In the genomic region with DNA sequence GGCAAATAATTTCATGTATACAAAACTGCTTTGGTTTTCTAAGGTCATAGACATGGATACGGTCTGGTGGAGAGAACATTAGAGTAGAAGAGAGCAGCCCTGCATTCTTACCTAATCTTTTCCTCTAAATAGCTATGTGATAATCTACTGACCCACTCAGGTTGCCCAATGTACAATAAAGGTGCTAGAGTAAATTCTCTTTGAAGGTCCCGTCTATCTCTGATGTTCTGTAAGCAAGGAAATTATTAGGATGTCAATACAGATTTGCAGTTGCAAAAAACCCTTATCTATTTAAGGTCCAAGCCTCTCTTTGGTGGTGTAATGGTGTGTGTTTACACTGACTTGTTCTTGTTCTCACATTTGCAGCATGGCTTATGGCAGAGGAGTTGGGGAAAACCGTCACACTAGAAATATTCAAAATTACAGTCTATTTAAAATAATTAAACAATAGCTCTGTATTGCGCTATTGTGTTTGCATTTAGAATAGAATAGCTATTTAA, we compare ENCODE assay signal across 1 cellular context.
TF ChIP-seq lines count a peak whose summit lies in the region.

No MANE protein-coding gene starts in this region.

TF ChIP-seq in HepG2, 621 proteins besides CTCF, POLR2A, EP300 and RAD21 (continued from another document and continues in another):
- TF ChIP-seq ZNF142 (CRISPR knock-in tag; IDR thresholded peaks at IDR 0.05), result no peak
- TF ChIP-seq ZFP1 (CRISPR knock-in tag; IDR thresholded peaks at IDR 0.05), result peak; percentile 93
- peak; percentile 91 for TF ChIP-seq ZNF12 (CRISPR knock-in tag; IDR thresholded peaks at IDR 0.05)
- peak; percentile 72; the same call in 1 of the 2 replicates for TF ChIP-seq ZNF784 (CRISPR knock-in tag; IDR thresholded peaks at IDR 0.05; ENCODE audit: borderline replicate concordance)
- TF ChIP-seq IRX3 (CRISPR knock-in tag; IDR thresholded peaks at IDR 0.05; ENCODE audit: borderline replicate concordance, low read depth), result no peak
- peak; percentile 92 for TF ChIP-seq FOSL2 (CRISPR knock-in tag; IDR thresholded peaks at IDR 0.05)
- TF ChIP-seq ZNF367 (CRISPR knock-in tag; IDR thresholded peaks at IDR 0.05; ENCODE audit: borderline replicate concordance), result no peak
- TF ChIP-seq, protein P1, sequence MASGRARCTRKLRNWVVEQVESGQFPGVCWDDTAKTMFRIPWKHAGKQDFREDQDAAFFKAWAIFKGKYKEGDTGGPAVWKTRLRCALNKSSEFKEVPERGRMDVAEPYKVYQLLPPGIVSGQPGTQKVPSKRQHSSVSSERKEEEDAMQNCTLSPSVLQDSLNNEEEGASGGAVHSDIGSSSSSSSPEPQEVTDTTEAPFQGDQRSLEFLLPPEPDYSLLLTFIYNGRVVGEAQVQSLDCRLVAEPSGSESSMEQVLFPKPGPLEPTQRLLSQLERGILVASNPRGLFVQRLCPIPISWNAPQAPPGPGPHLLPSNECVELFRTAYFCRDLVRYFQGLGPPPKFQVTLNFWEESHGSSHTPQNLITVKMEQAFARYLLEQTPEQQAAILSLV (CRISPR knock-in tag; IDR thresholded peaks at IDR 0.05; ENCODE audit: borderline replicate concordance), result no peak
- peak; percentile 99 for TF ChIP-seq PITX1 (CRISPR knock-in tag; IDR thresholded peaks at IDR 0.05)
- TF ChIP-seq MTF2 (CRISPR knock-in tag; IDR thresholded peaks at IDR 0.05; ENCODE audit: borderline replicate concordance), result no peak
- peak; percentile 91 for TF ChIP-seq ZNF205 (CRISPR knock-in tag; IDR thresholded peaks at IDR 0.05)
- TF ChIP-seq, protein P2, sequence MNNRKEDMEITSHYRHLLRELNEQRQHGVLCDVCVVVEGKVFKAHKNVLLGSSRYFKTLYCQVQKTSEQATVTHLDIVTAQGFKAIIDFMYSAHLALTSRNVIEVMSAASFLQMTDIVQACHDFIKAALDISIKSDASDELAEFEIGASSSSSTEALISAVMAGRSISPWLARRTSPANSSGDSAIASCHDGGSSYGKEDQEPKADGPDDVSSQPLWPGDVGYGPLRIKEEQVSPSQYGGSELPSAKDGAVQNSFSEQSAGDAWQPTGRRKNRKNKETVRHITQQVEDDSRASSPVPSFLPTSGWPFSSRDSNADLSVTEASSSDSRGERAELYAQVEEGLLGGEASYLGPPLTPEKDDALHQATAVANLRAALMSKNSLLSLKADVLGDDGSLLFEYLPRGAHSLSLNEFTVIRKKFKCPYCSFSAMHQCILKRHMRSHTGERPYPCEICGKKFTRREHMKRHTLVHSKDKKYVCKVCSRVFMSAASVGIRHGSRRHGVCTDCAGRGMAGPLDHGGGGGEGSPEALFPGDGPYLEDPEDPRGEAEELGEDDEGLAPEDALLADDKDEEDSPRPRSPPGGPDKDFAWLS (CRISPR knock-in tag; IDR thresholded peaks at IDR 0.05; ENCODE audit: borderline replicate concordance), result peak; percentile 80; the same call in 1 of the 2 replicates
- TF ChIP-seq ZMYM4 (CRISPR knock-in tag; IDR thresholded peaks at IDR 0.05), result peak; percentile 94
- TF ChIP-seq IKZF1 (IDR thresholded peaks at IDR 0.05), result no peak
- TF ChIP-seq ELF3 (CRISPR knock-in tag; IDR thresholded peaks at IDR 0.05), result peak; percentile 95
- TF ChIP-seq NPAS2 (CRISPR knock-in tag; IDR thresholded peaks at IDR 0.05; ENCODE audit: borderline replicate concordance), result no peak
- TF ChIP-seq SP4 (CRISPR knock-in tag; IDR thresholded peaks at IDR 0.05), result no peak; the same call in 1 of the 2 replicates
- TF ChIP-seq RAD51 (IDR thresholded peaks at IDR 0.05; ENCODE audit: borderline replicate concordance), result no peak
- no peak for TF ChIP-seq NFE2L2 (IDR thresholded peaks at IDR 0.05; ENCODE audit: low read length)
- TF ChIP-seq HBP1 (CRISPR knock-in tag; IDR thresholded peaks at IDR 0.05; ENCODE audit: low read depth), result peak; percentile 67; the same call in 1 of the 2 replicates
- no peak for TF ChIP-seq RFX5 (IDR thresholded peaks at IDR 0.05; ENCODE audit: low read depth, low read length)
- peak; percentile 99 for TF ChIP-seq MEF2D (CRISPR knock-in tag; IDR thresholded peaks at IDR 0.05)
- peak; percentile 96 for TF ChIP-seq ETV5 (CRISPR knock-in tag; IDR thresholded peaks at IDR 0.05; ENCODE audit: borderline replicate concordance)
- TF ChIP-seq REXO4 (CRISPR knock-in tag; IDR thresholded peaks at IDR 0.05; ENCODE audit: borderline replicate concordance), result no peak
- no peak for TF ChIP-seq ZNF790 (CRISPR knock-in tag; IDR thresholded peaks at IDR 0.05; ENCODE audit: borderline replicate concordance)
- peak; percentile 95 for TF ChIP-seq ZBTB43 (CRISPR knock-in tag; conservative IDR thresholded peaks at IDR 0.05)
- no peak for TF ChIP-seq ZFP82 (CRISPR knock-in tag; IDR thresholded peaks at IDR 0.05; ENCODE audit: borderline replicate concordance)
- TF ChIP-seq ZNF34 (CRISPR knock-in tag; IDR thresholded peaks at IDR 0.05; ENCODE audit: borderline replicate concordance), result peak; percentile 91; the same call in 1 of the 2 replicates
- TF ChIP-seq, protein P3, sequence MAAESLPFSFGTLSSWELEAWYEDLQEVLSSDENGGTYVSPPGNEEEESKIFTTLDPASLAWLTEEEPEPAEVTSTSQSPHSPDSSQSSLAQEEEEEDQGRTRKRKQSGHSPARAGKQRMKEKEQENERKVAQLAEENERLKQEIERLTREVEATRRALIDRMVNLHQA (CRISPR knock-in tag; IDR thresholded peaks at IDR 0.05), result peak; percentile 71; the same call in 1 of the 2 replicates
- TF ChIP-seq YEATS2 (CRISPR knock-in tag; IDR thresholded peaks at IDR 0.05; ENCODE audit: borderline replicate concordance), result no peak; the same call in 1 of the 2 replicates
- peak; percentile 88 for TF ChIP-seq ZMAT3 (CRISPR knock-in tag; conservative IDR thresholded peaks at IDR 0.05)
- no peak for TF ChIP-seq ZBTB2 (CRISPR knock-in tag; IDR thresholded peaks at IDR 0.05; ENCODE audit: low read depth)
- peak; percentile 94 for TF ChIP-seq TRIM24 (CRISPR knock-in tag; IDR thresholded peaks at IDR 0.05)
- peak; percentile 84; the same call in 1 of the 2 replicates for TF ChIP-seq ARID2 (CRISPR knock-in tag; IDR thresholded peaks at IDR 0.05; ENCODE audit: borderline replicate concordance)
- TF ChIP-seq ATM (IDR thresholded peaks at IDR 0.05; ENCODE audit: borderline replicate concordance), result no peak; the same call in 1 of the 2 replicates
- no peak for TF ChIP-seq AGO2 (optimal IDR thresholded peaks at IDR 0.05; ENCODE audit: low read depth, low read length)
- no peak for TF ChIP-seq SNAI1 (CRISPR knock-in tag; IDR thresholded peaks at IDR 0.05; ENCODE audit: borderline replicate concordance)
- TF ChIP-seq REST (IDR thresholded peaks at IDR 0.05; ENCODE audit: borderline replicate concordance in 1 of 2, low read depth in 1 of 2, low read length in 2 of 2), result peak in 1 of 2 experiments; percentile 86; a peak in 2 of 4 replicates
- TF ChIP-seq POLR2AphosphoS5 (IDR thresholded peaks at IDR 0.05; ENCODE audit: low read depth, low read length), result peak; percentile 53; the same call in 1 of the 2 replicates
